Comparison of ENCODE assay signal across 9 cellular contexts in the genomic region with DNA sequence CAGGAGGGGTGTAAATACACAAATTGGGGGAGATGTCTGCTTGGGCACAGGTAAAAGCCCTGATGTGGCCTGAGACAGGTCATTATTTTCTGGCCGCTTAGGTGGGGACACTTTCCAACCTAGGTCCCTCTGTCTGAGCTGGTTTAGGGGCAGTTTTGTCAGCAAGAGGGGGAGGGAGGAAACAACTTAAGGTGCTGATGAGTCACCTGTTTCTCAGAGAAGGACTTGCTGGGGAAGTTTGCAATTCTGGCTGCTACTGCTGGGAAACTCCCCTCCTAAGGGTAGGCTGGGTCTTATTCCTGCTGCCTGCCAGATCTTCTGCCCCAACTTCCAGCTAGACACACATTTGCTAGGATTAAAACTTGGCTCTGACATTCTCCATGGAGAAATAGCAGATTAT. TPM values are rescaled to one million over a fixed set of nuclear protein-coding genes. Genes with fewer than 3 reads are reported as not detected.
DNase-seq lines count a peak whose midpoint lies in the region; ATAC-seq and TF ChIP-seq lines count a peak whose summit lies in the region.
"Had no signal": no experiment of that assay in that cellular context is flagged by ENCODE, and none has a peak within 500 bp of the region (broad histone marks: within the 10 kb centered on the region; RNA-seq: fewer than 3 reads in every experiment).

No MANE protein-coding gene starts in this region.

- H3K4me1 ChIP-seq in upper lobe of right lung, result peaks cover 3% of the 10 kb centered on the region
- no peaks in the 10 kb centered on the region for H3K4me1 ChIP-seq in HAP-1

- H3K36me3 ChIP-seq in MG63, result no peaks in the 10 kb centered on the region
- no peaks in the 10 kb centered on the region for H3K36me3 ChIP-seq in upper lobe of right lung
- H3K36me3 ChIP-seq in HAP-1 (replicated peaks), result no peaks in the 10 kb centered on the region

- in situ Hi-C loops in HAP-1 (cut with MboI; ENCODE audit: low sequenced_read_pairs), result no loop called here

- H3K9me3 ChIP-seq in MG63 (no peaks in the 10 kb centered on the region), upper lobe of right lung (no peaks in the 10 kb centered on the region), HAP-1 (no peaks in the 10 kb centered on the region)

- no peak for TF ChIP-seq CTCF in epithelial cell of esophagus (IDR thresholded peaks at IDR 0.05; ENCODE audit: insufficient read depth, low read depth, low read length, missing control alignments)
- TF ChIP-seq CTCF in upper lobe of right lung (IDR thresholded peaks at IDR 0.05), result no peak

- H3K4me3 ChIP-seq in MG63 (no peak overlapping the region), epithelial cell of esophagus (ENCODE audit: low read length) (no peak overlapping the region), upper lobe of right lung (no peak overlapping the region), HAP-1 (no peak overlapping the region)

- H3K27ac ChIP-seq in upper lobe of right lung, result no peak overlapping the region

- H3K27me3 ChIP-seq in MG63, result no peaks in the 10 kb centered on the region
- no peaks in the 10 kb centered on the region for H3K27me3 ChIP-seq in upper lobe of right lung
- no peaks in the 10 kb centered on the region for H3K27me3 ChIP-seq in HAP-1 (ENCODE audit: low read depth)

- peak; percentile 40 for DNase-seq in stimulated activated CD4-positive, alpha-beta T cell treated with anti-CD3 and anti-CD28 coated beads, Interleukin-15, amount 100 ng/mL, for 24 hours
- no peak for DNase-seq in stimulated activated CD4-positive, alpha-beta T cell treated with anti-CD3 and anti-CD28 coated beads, Interleukin-2, amount 100 ng/mL, for 48 hours
- DNase-seq in MG63 (peak; percentile 56), epithelial cell of esophagus (ENCODE audit: low read depth) (peak; percentile 96), upper lobe of right lung (no peak), HAP-1 (ENCODE audit: low spot score in 2 of 2) (no peak), NCI-H1092 treated with DMSO at 0.1 percent for 48 hours (lab: John Stamatoyannopoulos, UW) (no peak), Kasumi-1 (lab: John Stamatoyannopoulos, UW) (no peak)

- ATAC-seq in upper lobe of right lung, result peak; percentile 82

- intact Hi-C loops in upper lobe of right lung (cut with DNase I), result no loop called here

RNA-seq across cellular contexts. Expression of a gene that starts 4.8 kb away (rescaled TPM):
- 0.49 TPM in 1 of 2 replicates, not detected in the other for total RNA-seq in MG63 (2014; rRNA removed; shearing (Covaris generic); ENCODE audit: low replicate concordance)
- not detected for total RNA-seq in upper lobe of right lung

RNA-seq across cellular contexts. Expression of a gene that starts 15.5 kb away (rescaled TPM):
- total RNA-seq in MG63 (2014; rRNA removed; shearing (Covaris generic); ENCODE audit: low replicate concordance), result 14.0 and 24.8 TPM in 2 replicates
- total RNA-seq in upper lobe of right lung, result 24.5 TPM

RNA-seq across cellular contexts. Expression of a gene that starts 34.9 kb away (rescaled TPM):
- not detected in 2 replicates for total RNA-seq in MG63 (2014; rRNA removed; shearing (Covaris generic); ENCODE audit: low replicate concordance)
- total RNA-seq in upper lobe of right lung, result 96.8 TPM

RNA-seq across cellular contexts. Expression of a gene that starts 50.3 kb away (rescaled TPM):
- not detected in 2 replicates for total RNA-seq in MG63 (2014; rRNA removed; shearing (Covaris generic); ENCODE audit: low replicate concordance)
- total RNA-seq in upper lobe of right lung, result 1.3 TPM
- total RNA-seq: endothelial cell of umbilical vein had no signal

RNA-seq across cellular contexts. Expression of a gene that starts 50.4 kb away (rescaled TPM):
- total RNA-seq in MG63 (2014; rRNA removed; shearing (Covaris generic); ENCODE audit: low replicate concordance), result not detected in 2 replicates
- total RNA-seq in upper lobe of right lung, result 22.0 TPM

Comparison
In these comparisons a context has a peak if more than half of its experiments do, and no peak if none do; other contexts are left out.
1. DNase-seq: peak in stimulated activated CD4-positive, alpha-beta T cell treated with anti-CD3 and anti-CD28 coated beads, Interleukin-15, amount 100 ng/mL, for 24 hours (single experiment), MG63 (single experiment) and epithelial cell of esophagus (single experiment); none in stimulated activated CD4-positive, alpha-beta T cell treated with anti-CD3 and anti-CD28 coated beads, Interleukin-2, amount 100 ng/mL, for 48 hours (0 of 2), upper lobe of right lung (single experiment), HAP-1 (0 of 2), NCI-H1092 treated with DMSO at 0.1 percent for 48 hours (single experiment) and Kasumi-1 (0 of 2).
2. RNA of a gene that starts 34.9 kb away (total RNA-seq): 96.8 TPM in upper lobe of right lung (single experiment); not detected in MG63; every median in the first group is over 10 times any median in the second.